ENCODE assay signal across 1 cellular context in genomic region chr15:90956551-90957104, GRCh38.
A peak's percentile ranks its signal among the peaks of the same experiment; 100 is the strongest.
TF ChIP-seq lines count a peak whose summit lies in the region.

No MANE protein-coding gene starts in this region.

TF ChIP-seq in H1, 55 proteins besides CTCF, POLR2A, EP300 and RAD21:
- no peak for TF ChIP-seq SAP30 (IDR thresholded peaks at IDR 0.05; ENCODE audit: insufficient read depth, insufficient replicate concordance, low read length)
- peak; percentile 61 for TF ChIP-seq MAX (IDR thresholded peaks at IDR 0.05)
- TF ChIP-seq CHD7 (IDR thresholded peaks at IDR 0.05; ENCODE audit: insufficient replicate concordance, low read length) = no peak
- TF ChIP-seq RXRA (IDR thresholded peaks at IDR 0.05; ENCODE audit: insufficient read depth, low read depth, low read length) = no peak
- TF ChIP-seq USF2 (IDR thresholded peaks at IDR 0.05; ENCODE audit: low read length) = no peak
- no peak for TF ChIP-seq BRCA1 (IDR thresholded peaks at IDR 0.05; ENCODE audit: low read depth, low read length)
- no peak for TF ChIP-seq HDAC6 (IDR thresholded peaks at IDR 0.05; ENCODE audit: low read depth, low read length)
- peak; percentile 48; the same call in 1 of the 2 replicates for TF ChIP-seq RBBP5 (IDR thresholded peaks at IDR 0.05; ENCODE audit: borderline replicate concordance, low read depth, low read length)
- TF ChIP-seq FOSL1 (IDR thresholded peaks at IDR 0.05; ENCODE audit: insufficient read depth, low read depth, low read length) = no peak
- TF ChIP-seq CHD2 (IDR thresholded peaks at IDR 0.05; ENCODE audit: low read length) = no peak
- no peak for TF ChIP-seq CTBP2 (IDR thresholded peaks at IDR 0.05; ENCODE audit: borderline replicate concordance, insufficient read depth, insufficient read length, low read length)
- peak; percentile 77 for TF ChIP-seq TAF1 (IDR thresholded peaks at IDR 0.05; ENCODE audit: low read depth, low read length)
- TF ChIP-seq CEBPB (IDR thresholded peaks at IDR 0.05; ENCODE audit: low read depth, low read length) = no peak
- TF ChIP-seq BACH1 (IDR thresholded peaks at IDR 0.05; ENCODE audit: low read length) = peak; percentile 70
- TF ChIP-seq BCL11A (IDR thresholded peaks at IDR 0.05; ENCODE audit: low read depth in 2 of 2, low read length in 2 of 2) = no peak
- TF ChIP-seq JUN (IDR thresholded peaks at IDR 0.05; ENCODE audit: low read depth, low read length) = no peak
- no peak; the same call in 1 of the 2 replicates for TF ChIP-seq PHF8 (conservative IDR thresholded peaks at IDR 0.05; ENCODE audit: low read depth, low read length)
- no peak for TF ChIP-seq RFX5 (IDR thresholded peaks at IDR 0.05; ENCODE audit: borderline replicate concordance, low read depth, low read length)
- no peak for TF ChIP-seq NANOG (IDR thresholded peaks at IDR 0.05; ENCODE audit: insufficient read depth, low read depth, low read length, poor library complexity, severe bottlenecking)
- no peak for TF ChIP-seq TAF7 (optimal IDR thresholded peaks at IDR 0.05; ENCODE audit: borderline replicate concordance, low read depth, low read length)
- TF ChIP-seq TEAD4 (IDR thresholded peaks at IDR 0.05; ENCODE audit: low read depth, low read length) = no peak
- 0 out of 2 replicates have a peak, but pooled peaks have one; percentile 52 for TF ChIP-seq TBP (IDR thresholded peaks at IDR 0.05; ENCODE audit: low read depth, low read length)
- no peak for TF ChIP-seq SP4 (IDR thresholded peaks at IDR 0.05; ENCODE audit: low read length)
- no peak for TF ChIP-seq KDM5A (IDR thresholded peaks at IDR 0.05; ENCODE audit: low read length)
- no peak for TF ChIP-seq POU5F1 (IDR thresholded peaks at IDR 0.05; ENCODE audit: low read depth, low read length)
- TF ChIP-seq YY1 (IDR thresholded peaks at IDR 0.05; ENCODE audit: low read depth, low read length) = peak; percentile 91
- TF ChIP-seq RNF2 (IDR thresholded peaks at IDR 0.05; ENCODE audit: borderline replicate concordance, low read depth, low read length, missing control alignments, poor library complexity, severe bottlenecking) = no peak
- TF ChIP-seq ATF3 (IDR thresholded peaks at IDR 0.05; ENCODE audit: insufficient read depth, low read depth, low read length) = no peak
- TF ChIP-seq SP2 (IDR thresholded peaks at IDR 0.05; ENCODE audit: low read length) = no peak
- TF ChIP-seq CHD1 (IDR thresholded peaks at IDR 0.05; ENCODE audit: low read depth, low read length) = no peak
- TF ChIP-seq NRF1 (IDR thresholded peaks at IDR 0.05; ENCODE audit: low read depth, low read length) = no peak
- no peak for TF ChIP-seq TCF12 (IDR thresholded peaks at IDR 0.05; ENCODE audit: low read depth, low read length)
- no peak for TF ChIP-seq GTF2F1 (IDR thresholded peaks at IDR 0.05; ENCODE audit: borderline replicate concordance, low read depth, low read length)
- TF ChIP-seq GABPA (IDR thresholded peaks at IDR 0.05; ENCODE audit: borderline replicate concordance, insufficient read depth, low read length) = peak; percentile 70; the same call in 1 of the 2 replicates
- no peak for TF ChIP-seq KDM1A (IDR thresholded peaks at IDR 0.05; ENCODE audit: borderline replicate concordance, low read length)
- TF ChIP-seq ASH2L (IDR thresholded peaks at IDR 0.05; ENCODE audit: low read length) = peak; percentile 29
- no peak; the same call in 1 of the 2 replicates for TF ChIP-seq E2F6 (IDR thresholded peaks at IDR 0.05)
- no peak for TF ChIP-seq KDM4A (IDR thresholded peaks at IDR 0.05; ENCODE audit: low read depth, low read length, severe bottlenecking)
- TF ChIP-seq ZNF274 (IDR thresholded peaks at IDR 0.05; ENCODE audit: borderline replicate concordance, extremely low read depth, low read length) = no peak
- TF ChIP-seq EGR1 (IDR thresholded peaks at IDR 0.05; ENCODE audit: borderline replicate concordance, low read depth, low read length) = no peak
- TF ChIP-seq CREB1 (IDR thresholded peaks at IDR 0.05) = no peak; the same call in 1 of the 2 replicates
- TF ChIP-seq CBX8 (IDR thresholded peaks at IDR 0.05; ENCODE audit: borderline replicate concordance, low read depth, low read length) = no peak
- TF ChIP-seq POLR2AphosphoS5 (IDR thresholded peaks at IDR 0.05; ENCODE audit: low read depth, low read length) = peak; percentile 70
- TF ChIP-seq HDAC2 (IDR thresholded peaks at IDR 0.05; ENCODE audit: borderline replicate concordance in 1 of 2, low read depth in 2 of 2, low read length in 2 of 2) = no peak; a peak in 1 of 4 replicates
- TF ChIP-seq SRF (IDR thresholded peaks at IDR 0.05; ENCODE audit: low read depth, low read length) = no peak
- 0 out of 4 replicates have a peak, but pooled peaks have one; percentile 12 to 55 for TF ChIP-seq SIN3A (conservative IDR thresholded peaks at IDR 0.05 in 1 of 2, IDR thresholded peaks at IDR 0.05 in 1 of 2; ENCODE audit: low read depth in 1 of 2, low read length in 2 of 2)
- no peak for TF ChIP-seq JUND (IDR thresholded peaks at IDR 0.05; ENCODE audit: low read length)
